16 cellular contexts compared by ENCODE assay signal in the genomic region with DNA sequence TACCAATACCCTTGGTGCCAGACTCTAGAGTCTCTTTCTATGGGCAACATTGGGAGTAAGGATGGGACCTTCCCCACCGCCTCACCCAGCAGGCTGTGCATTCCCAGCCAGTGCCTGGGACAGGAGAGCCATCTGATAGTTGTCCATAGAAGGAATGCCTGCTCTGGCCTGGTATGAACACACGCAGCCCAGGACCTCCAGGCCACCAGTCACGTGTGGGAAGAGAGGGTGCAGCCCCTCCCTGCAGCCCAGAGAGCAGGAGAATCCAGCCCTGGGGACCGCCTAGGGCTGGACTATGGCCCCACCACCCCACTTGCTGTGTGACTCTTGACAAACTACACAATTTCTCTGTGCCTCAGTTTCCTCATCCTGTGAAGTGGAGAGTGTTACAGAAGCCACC. TPM values are rescaled to one million over a fixed set of nuclear protein-coding genes. Genes with fewer than 3 reads are reported as not detected.
DNase-seq lines count a peak whose midpoint lies in the region; ATAC-seq and TF ChIP-seq lines count a peak whose summit lies in the region.
"Had no signal": no experiment of that assay in that cellular context is flagged by ENCODE, and none has a peak within 500 bp of the region (broad histone marks: within the 10 kb centered on the region; RNA-seq: fewer than 3 reads in every experiment).

No MANE protein-coding gene starts in this region.

- H3K9ac ChIP-seq in OCI-LY3 (ENCODE audit: low read length), result 0 out of 2 replicates have a peak overlapping the region, but pooled peaks have one; percentile 5

- H3K4me3 Mint-ChIP-seq in nephron, result no peak overlapping the region
- no peak overlapping the region for H3K4me3 Mint-ChIP-seq in T-helper 17 cell

- no peaks in the 10 kb centered on the region for H3K9me3 ChIP-seq in left ventricle myocardium inferior (replicated peaks)
- no peaks in the 10 kb centered on the region for H3K9me3 ChIP-seq in OCI-LY3 (ENCODE audit: insufficient read depth, low read length)
- no peaks in the 10 kb centered on the region for H3K9me3 ChIP-seq in spleen
- H3K9me3 ChIP-seq in prostate gland, result no peaks in the 10 kb centered on the region
- H3K9me3 ChIP-seq in T-helper 17 cell (ENCODE audit: control insufficient read depth, low read length, poor library complexity, severe bottlenecking), result no peaks in the 10 kb centered on the region
- H3K9me3 ChIP-seq: HAP-1, SJSA1 had no signal

- TF ChIP-seq CTCF in left ventricle myocardium inferior (IDR thresholded peaks at IDR 0.05; ENCODE audit: borderline replicate concordance) (no peak), OCI-LY3 (IDR thresholded peaks at IDR 0.05; ENCODE audit: low read depth, low read length) (no peak), nephron (IDR thresholded peaks at IDR 0.05; ENCODE audit: unreplicated experiment in 3 of 3) (no peak), spleen (IDR thresholded peaks at IDR 0.05 in 8 of 11, conservative IDR thresholded peaks at IDR 0.05 in 3 of 11) (no peak), prostate gland (IDR thresholded peaks at IDR 0.05) (no peak)

- intact Hi-C loops in left ventricle myocardium superior (cut with micrococcal nuclease) (no loop called here), left ventricle myocardium inferior (cut with micrococcal nuclease) (no loop called here), spleen (cut with DNase I; ENCODE audit: low total_unique reads) (no loop called here), prostate gland (cut with DNase I) (no loop called here)

- H4K20me1 ChIP-seq in OCI-LY3 (ENCODE audit: insufficient read depth, low read length), result no peaks in the 10 kb centered on the region

- 75 to 93% (median 88%) methylated on average over 4 of the region's 4 CpGs for WGBS in spleen, 5 donors
- WGBS in prostate gland, result 89% methylated on average over 4 of the region's 4 CpGs

- no peak overlapping the region for H2AFZ ChIP-seq in OCI-LY3 (ENCODE audit: low read depth, low read length)
- H2AFZ ChIP-seq: PC-9 had no signal

- H3K4me3 ChIP-seq in left ventricle myocardium inferior, result no peak overlapping the region
- peak overlapping the region; percentile 36; the same call in 1 of the 2 replicates for H3K4me3 ChIP-seq in OCI-LY3 (ENCODE audit: low read length)
- no peak overlapping the region for H3K4me3 ChIP-seq in spleen
- H3K4me3 ChIP-seq in prostate gland, result no peak overlapping the region
- H3K4me3 ChIP-seq: HAP-1, PC-9, SJSA1 had no signal

- H3K79me2 ChIP-seq in OCI-LY3 (ENCODE audit: low read length), result no peaks in the 10 kb centered on the region

- H3K4me2 ChIP-seq in OCI-LY3 (ENCODE audit: low read length), result peak overlapping the region; percentile 43
- H3K4me2 ChIP-seq: PC-9 had no signal

- H3K4me1 Mint-ChIP-seq in nephron (peaks cover 28% of the 10 kb centered on the region), T-helper 17 cell (peaks cover 15% of the 10 kb centered on the region)

- H3K4me1 ChIP-seq in left ventricle myocardium inferior (peaks cover 13% of the 10 kb centered on the region), OCI-LY3 (ENCODE audit: low read length) (peaks cover 40% of the 10 kb centered on the region), spleen (peaks cover 0 to 22% (median 4%) of the 10 kb centered on the region in 6 donors), prostate gland (replicated peaks) (no peaks in the 10 kb centered on the region)
- H3K4me1 ChIP-seq: HAP-1 had no signal

- H3K27me3 ChIP-seq in left ventricle myocardium inferior (ENCODE audit: low read depth), result no peaks in the 10 kb centered on the region
- no peaks in the 10 kb centered on the region for H3K27me3 ChIP-seq in OCI-LY3 (ENCODE audit: low read depth, low read length)
- no peaks in the 10 kb centered on the region for H3K27me3 ChIP-seq in spleen (replicated peaks in 1 of 7)
- H3K27me3 ChIP-seq in prostate gland (replicated peaks; ENCODE audit: insufficient read depth), result no peaks in the 10 kb centered on the region
- H3K27me3 ChIP-seq: SJSA1 had no signal

- ATAC-seq in left ventricle myocardium superior, result peak; percentile 22
- no peak for ATAC-seq in T-helper 17 cell

- H3K36me3 ChIP-seq in left ventricle myocardium inferior, result no peaks in the 10 kb centered on the region
- no peaks in the 10 kb centered on the region for H3K36me3 ChIP-seq in OCI-LY3 (replicated peaks; ENCODE audit: low read depth, low read length)
- H3K36me3 ChIP-seq in spleen, result no peaks in the 10 kb centered on the region
- H3K36me3 ChIP-seq in prostate gland, result no peaks in the 10 kb centered on the region
- H3K36me3 ChIP-seq: HAP-1, SJSA1 had no signal

- DNase-seq in left ventricle myocardium superior, result no peak
- no peak for DNase-seq in left ventricle myocardium inferior
- peak; percentile 34 for DNase-seq in spleen
- DNase-seq in putamen (ENCODE audit: low spot score), result no peak
- no peak for DNase-seq in prostate gland (ENCODE audit: low spot score)
- DNase-seq in T-helper 17 cell, result no peak
- DNase-seq: C1 segment of cervical spinal cord, MV-4-11, NCI-H1417, NCI-H1930, NCI-H446 treated with DMSO at 0.1 percent for 48 hours, PC-9 had no signal

- no peaks in the 10 kb centered on the region for H3K9me3 Mint-ChIP-seq in nephron

- H3K27ac Mint-ChIP-seq in nephron, result peak overlapping the region; percentile 71 to 88 (median 83)
- no peak overlapping the region for H3K27ac Mint-ChIP-seq in T-helper 17 cell

- no peaks in the 10 kb centered on the region for H3K36me3 Mint-ChIP-seq in nephron (ENCODE audit: low read depth)
- H3K36me3 Mint-ChIP-seq in T-helper 17 cell (ENCODE audit: low read depth), result no peaks in the 10 kb centered on the region

- peaks cover 8% of the 10 kb centered on the region for H3K27me3 Mint-ChIP-seq in nephron (ENCODE audit: low read depth)
- peaks cover 7% of the 10 kb centered on the region for H3K27me3 Mint-ChIP-seq in T-helper 17 cell

- H3K27ac ChIP-seq in left ventricle myocardium inferior (replicated peaks) (no peak overlapping the region), OCI-LY3 (ENCODE audit: low read length) (no peak overlapping the region), spleen (no peak overlapping the region), prostate gland (no peak overlapping the region)
- H3K27ac ChIP-seq: PC-9, SJSA1 had no signal

- TF ChIP-seq POLR2A in spleen (IDR thresholded peaks at IDR 0.05), result no peak
- no peak for TF ChIP-seq POLR2A in prostate gland (IDR thresholded peaks at IDR 0.05)

RNA-seq across cellular contexts. Expression of a gene that starts 52.5 kb away (rescaled TPM):
- total RNA-seq in left ventricle myocardium superior (30.0 TPM), left ventricle myocardium inferior (32.2 TPM), spleen (100 to 1,000 TPM in 4 of 7 donors, 10 to 100 TPM in 3; 80.4 to 343 (median 109) TPM), prostate gland (100 to 1,000 TPM; 172 to 238 TPM), T-helper 17 cell (100 to 1,000 TPM; 103 to 113 TPM)
- polyA plus RNA-seq in spleen, result 10 to 100 TPM; 42.8 to 73.9 (median 59.7) TPM
